Comparison of ENCODE assay signal across 17 cellular contexts in genomic region chr17:56347646-56348045, GRCh38.
A peak's percentile ranks its signal among the peaks of the same experiment; 100 is the strongest.
DNase-seq lines count a peak whose midpoint lies in the region; TF ChIP-seq lines count a peak whose summit lies in the region.
"Had no signal": no experiment of that assay in that cellular context is flagged by ENCODE, and none has a peak within 500 bp of the region (broad histone marks: within the 10 kb centered on the region; RNA-seq: fewer than 3 reads in every experiment).

No MANE protein-coding gene starts in this region.

- H3K27ac ChIP-seq in effector memory CD4-positive, alpha-beta T cell (ENCODE audit: insufficient read depth, low read length, poor library complexity, severe bottlenecking), result no peak overlapping the region
- H3K27ac ChIP-seq in dorsolateral prefrontal cortex, result no peak overlapping the region

- peaks cover 4% of the 10 kb centered on the region for H3K9me3 Mint-ChIP-seq in glutamatergic neuron (ENCODE audit: unreplicated experiment)
- peaks cover 23% of the 10 kb centered on the region for H3K9me3 Mint-ChIP-seq in nephron

- no peaks in the 10 kb centered on the region for H3K9me3 ChIP-seq in effector memory CD4-positive, alpha-beta T cell (ENCODE audit: control insufficient read depth, low read length)
- H3K9me3 ChIP-seq: HAP-1 had no signal

- H3K27me3 ChIP-seq in effector memory CD4-positive, alpha-beta T cell (replicated peaks; ENCODE audit: control insufficient read depth, insufficient read depth, low read length, poor library complexity, severe bottlenecking), result peaks cover 3% of the 10 kb centered on the region
- H3K27me3 ChIP-seq in dorsolateral prefrontal cortex, result peaks cover 0 to 4% (median 0%) of the 10 kb centered on the region in 45 donors

- peak overlapping the region; percentile 3 for H3K4me3 Mint-ChIP-seq in glutamatergic neuron (ENCODE audit: unreplicated experiment)
- peak overlapping the region in 1 of 3 experiments; percentile 1 for H3K4me3 Mint-ChIP-seq in nephron
- H3K4me3 Mint-ChIP-seq: CD4-positive, alpha-beta memory T cell had no signal

- no peaks in the 10 kb centered on the region for H3K36me3 Mint-ChIP-seq in glutamatergic neuron (ENCODE audit: unreplicated experiment)
- H3K36me3 Mint-ChIP-seq in nephron (ENCODE audit: low read depth), result peaks cover 3% of the 10 kb centered on the region

- TF ChIP-seq CTCF in glutamatergic neuron (IDR thresholded peaks at IDR 0.05; ENCODE audit: partially characterized antibody, unreplicated experiment) (no peak), nephron (IDR thresholded peaks at IDR 0.05; ENCODE audit: unreplicated experiment in 3 of 3) (no peak), dorsolateral prefrontal cortex (IDR thresholded peaks at IDR 0.05 in 54 of 56, conservative IDR thresholded peaks at IDR 0.05 in 2 of 56; ENCODE audit: low read depth in 1 of 56, partially characterized antibody in 56 of 56) (no peak)

- no peaks in the 10 kb centered on the region for H3K4me1 ChIP-seq in effector memory CD4-positive, alpha-beta T cell (ENCODE audit: control insufficient read depth, insufficient read depth, low read length, poor library complexity, severe bottlenecking)
- H3K4me1 ChIP-seq: HAP-1 had no signal

- DNase-seq in LHCN-M2 (ENCODE audit: low read depth), result peak; percentile 98
- peak; percentile 20 for DNase-seq in NCI-H2171 (lab: John Stamatoyannopoulos, UW)
- DNase-seq in glutamatergic neuron, result no peak
- no peak for DNase-seq in OCI-M1 (lab: John Stamatoyannopoulos, UW)
- DNase-seq in effector memory CD4-positive, alpha-beta T cell, result no peak
- no peak for DNase-seq in dorsolateral prefrontal cortex
- no peak for DNase-seq in activated naive CD4-positive, alpha-beta T cell (lab: John Stamatoyannopoulos, UW)
- DNase-seq: C1 segment of cervical spinal cord; Calu3; CD4-positive, alpha-beta memory T cell; COR-L47; DMS53; DMS79 treated with DMSO at 0.1 percent for 48 hours; GF-D8; GOT3 had no signal

- no peak overlapping the region for H3K4me3 ChIP-seq in effector memory CD4-positive, alpha-beta T cell (ENCODE audit: insufficient read depth, low read depth, low read length, poor library complexity, severe bottlenecking)
- no peak overlapping the region for H3K4me3 ChIP-seq in dorsolateral prefrontal cortex
- H3K4me3 ChIP-seq: HAP-1 had no signal

- H3K36me3 ChIP-seq in effector memory CD4-positive, alpha-beta T cell (ENCODE audit: control insufficient read depth, insufficient read depth, low read length), result no peaks in the 10 kb centered on the region
- H3K36me3 ChIP-seq: HAP-1 had no signal

- H3K4me1 Mint-ChIP-seq in glutamatergic neuron (ENCODE audit: low read depth, unreplicated experiment) (peaks cover 9% of the 10 kb centered on the region), nephron (peaks cover 6% of the 10 kb centered on the region)
- H3K4me1 Mint-ChIP-seq: CD4-positive, alpha-beta memory T cell had no signal

- intact Hi-C loops in dorsolateral prefrontal cortex (cut with DNase I), result no loop called here

- H3K27me3 Mint-ChIP-seq in glutamatergic neuron (ENCODE audit: unreplicated experiment) (peaks cover 5% of the 10 kb centered on the region), nephron (ENCODE audit: low read depth) (no peaks in the 10 kb centered on the region)

- peak overlapping the region; percentile 87 for H3K27ac Mint-ChIP-seq in glutamatergic neuron (ENCODE audit: unreplicated experiment)
- H3K27ac Mint-ChIP-seq in nephron, result peak overlapping the region in 2 of 3 experiments; percentile 28 to 44
- H3K27ac Mint-ChIP-seq: CD4-positive, alpha-beta memory T cell had no signal

Comparison
In these comparisons a context has a peak if more than half of its experiments do, and no peak if none do; other contexts are left out.
1. DNase-seq: peak in LHCN-M2 (single experiment) and NCI-H2171 (single experiment); none in glutamatergic neuron (single experiment), OCI-M1 (single experiment), effector memory CD4-positive, alpha-beta T cell (0 of 3), dorsolateral prefrontal cortex (0 of 10) and activated naive CD4-positive, alpha-beta T cell (0 of 4).